ENCODE assay signal across 8 cellular contexts in the genomic region with DNA sequence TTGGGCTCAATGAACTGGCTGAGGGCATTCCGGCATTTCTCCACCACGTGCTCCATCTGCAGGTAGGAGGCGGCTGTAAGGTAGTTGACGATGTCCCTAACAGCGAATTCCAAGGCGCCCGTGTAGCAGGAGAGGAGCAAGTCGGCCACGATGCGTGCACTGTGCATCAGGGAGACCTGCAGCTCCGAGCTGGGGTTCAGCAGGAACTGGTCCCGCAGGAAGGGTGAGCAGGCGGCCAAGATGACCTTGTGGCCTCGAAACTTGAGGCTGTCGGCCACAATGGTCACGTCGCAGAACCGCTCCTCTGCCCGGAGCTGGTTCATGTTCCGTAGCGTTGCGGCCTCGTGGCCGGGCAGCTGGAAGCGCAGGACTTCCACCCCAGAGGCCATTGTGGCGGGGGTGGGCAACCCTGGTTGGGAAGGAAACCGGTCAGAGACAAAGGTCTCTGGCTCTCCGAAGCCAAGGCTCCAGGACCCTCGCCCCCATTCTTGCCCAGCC. TPM values are rescaled to one million over a fixed set of nuclear protein-coding genes. Genes with fewer than 3 reads are reported as not detected.
DNase-seq lines count a peak whose midpoint lies in the region; ATAC-seq and TF ChIP-seq lines count a peak whose summit lies in the region.

No MANE protein-coding gene starts in this region.

- TF ChIP-seq POLR2A in GM18505 (IDR thresholded peaks at IDR 0.05; ENCODE audit: borderline replicate concordance, extremely low read depth, insufficient read depth, insufficient read length): no peak

- no peaks in the 10 kb centered on the region for H3K9me3 ChIP-seq in left lung

- peaks cover 21 to 48% of the 10 kb centered on the region in 2 donors for H3K4me1 ChIP-seq in left lung

- peak overlapping the region; percentile 74 to 84 for H3K27ac ChIP-seq in left lung
- peak overlapping the region; percentile 92 for H3K27ac ChIP-seq in temporal lobe (ENCODE audit: low read depth, low read length)

- TF ChIP-seq CTCF in astrocyte of the cerebellum (IDR thresholded peaks at IDR 0.05; ENCODE audit: low read depth, low read length, missing control alignments) (no peak), left lung (IDR thresholded peaks at IDR 0.05) (no peak)

- no peaks in the 10 kb centered on the region for H3K27me3 ChIP-seq in left lung

- intact Hi-C loops in left lung (cut with DNase I): no loop called here

- no peak for ATAC-seq in left lung
- ATAC-seq in GM18505 (IDR thresholded peaks at IDR 0.05; ENCODE audit: unreplicated experiment): no peak

- no peaks in the 10 kb centered on the region for H3K36me3 ChIP-seq in left lung

- H3K4me3 ChIP-seq in astrocyte of the cerebellum (ENCODE audit: low read depth, low read length) (peak overlapping the region; percentile 52), left lung (peak overlapping the region; percentile 40 to 53)

- peak; percentile 68 for DNase-seq in activated CD8-positive, alpha-beta memory T cell treated with anti-CD3 and anti-CD28 coated beads for 24 hours
- no peak for DNase-seq in activated CD8-positive, alpha-beta memory T cell treated with anti-CD3 and anti-CD28 coated beads, Interleukin-2, amount 50 U/mL, for 48 hours
- DNase-seq in astrocyte of the cerebellum (ENCODE audit: low read depth) (no peak), left lung (peak in 1 of 2 donors; percentile 77), NCI-H1105 treated with DMSO at 0.1 percent for 48 hours (lab: John Stamatoyannopoulos, UW) (no peak), kidney glomerular epithelial cell (lab: John Stamatoyannopoulos, UW) (no peak)

- in situ Hi-C loops in astrocyte of the cerebellum (cut with HindIII; ENCODE audit: low sequenced_read_pairs): no loop called here

RNA-seq across cellular contexts. Expression of a gene that starts 0.9 kb away (rescaled TPM):
- total RNA-seq in left lung: 1 to 10 TPM; 4.8 to 6.5 TPM
- total RNA-seq in temporal lobe: 21.9 TPM

RNA-seq across cellular contexts. Expression of a gene that starts 3.5 kb away (rescaled TPM):
- total RNA-seq in left lung (10 to 100 TPM; 41.0 to 42.3 TPM), temporal lobe (65.6 TPM)

RNA-seq across cellular contexts. Expression of a gene that starts 22.2 kb away (rescaled TPM):
- 10 to 100 TPM; 37.5 to 78.8 TPM for total RNA-seq in left lung
- total RNA-seq in temporal lobe: not detected

RNA-seq across cellular contexts. Expression of a gene that starts 26.6 kb away (rescaled TPM):
- total RNA-seq in left lung (100 to 1,000 TPM; 181 to 192 TPM), temporal lobe (1.7 TPM)

RNA-seq across cellular contexts. Expression of a gene that starts 38.3 kb away (rescaled TPM):
- total RNA-seq in left lung (100 to 1,000 TPM in 1 of 2 donors, 10 to 100 TPM in 1; 90.4 to 106 TPM), temporal lobe (14.0 TPM)

Comparison
In these comparisons a context has a peak if more than half of its experiments do, and no peak if none do; other contexts are left out.
1. RNA of a gene that starts 22.2 kb away (total RNA-seq): 37.5 to 78.8 TPM in left lung; not detected in temporal lobe (single experiment); every median in the first group is over 10 times any median in the second.